ENCODE assay signal across 1 cellular context in the genomic region with DNA sequence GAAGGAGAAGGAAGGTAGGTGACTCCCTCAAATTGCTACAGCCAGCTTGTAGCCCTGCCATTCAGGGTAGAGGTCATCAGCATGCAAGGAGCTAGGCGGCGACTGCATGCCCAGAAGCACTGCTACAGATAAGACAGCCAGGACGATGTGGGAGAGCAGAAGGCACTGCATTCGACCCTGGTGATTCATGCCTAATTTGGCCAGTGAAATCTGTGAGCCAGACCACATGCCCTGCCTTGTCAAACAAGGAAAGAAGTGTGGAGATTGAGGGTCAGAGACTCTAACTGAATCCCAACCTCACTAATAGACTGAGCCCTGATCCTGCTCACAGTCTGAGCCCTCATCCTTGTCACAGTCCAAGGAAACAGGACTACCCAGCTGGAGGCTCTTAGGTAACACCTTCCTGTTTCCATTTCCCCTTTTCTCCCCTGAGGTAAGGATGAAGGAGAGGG.
TF ChIP-seq lines count a peak whose summit lies in the region.

No MANE protein-coding gene starts in this region.

TF ChIP-seq in K562, 482 proteins besides CTCF, POLR2A, EP300 and RAD21 (continued from another document):
- TF ChIP-seq, protein P1, sequence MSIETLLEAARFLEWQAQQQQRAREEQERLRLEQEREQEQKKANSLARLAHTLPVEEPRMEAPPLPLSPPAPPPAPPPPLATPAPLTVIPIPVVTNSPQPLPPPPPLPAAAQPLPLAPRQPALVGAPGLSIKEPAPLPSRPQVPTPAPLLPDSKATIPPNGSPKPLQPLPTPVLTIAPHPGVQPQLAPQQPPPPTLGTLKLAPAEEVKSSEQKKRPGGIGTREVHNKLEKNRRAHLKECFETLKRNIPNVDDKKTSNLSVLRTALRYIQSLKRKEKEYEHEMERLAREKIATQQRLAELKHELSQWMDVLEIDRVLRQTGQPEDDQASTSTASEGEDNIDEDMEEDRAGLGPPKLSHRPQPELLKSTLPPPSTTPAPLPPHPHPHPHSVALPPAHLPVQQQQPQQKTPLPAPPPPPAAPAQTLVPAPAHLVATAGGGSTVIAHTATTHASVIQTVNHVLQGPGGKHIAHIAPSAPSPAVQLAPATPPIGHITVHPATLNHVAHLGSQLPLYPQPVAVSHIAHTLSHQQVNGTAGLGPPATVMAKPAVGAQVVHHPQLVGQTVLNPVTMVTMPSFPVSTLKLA (conservative IDR thresholded peaks at IDR 0.05) = 0 out of 4 replicates have a peak, but pooled peaks of 1 of the 2 experiments have one; percentile 18
- TF ChIP-seq, protein P2, sequence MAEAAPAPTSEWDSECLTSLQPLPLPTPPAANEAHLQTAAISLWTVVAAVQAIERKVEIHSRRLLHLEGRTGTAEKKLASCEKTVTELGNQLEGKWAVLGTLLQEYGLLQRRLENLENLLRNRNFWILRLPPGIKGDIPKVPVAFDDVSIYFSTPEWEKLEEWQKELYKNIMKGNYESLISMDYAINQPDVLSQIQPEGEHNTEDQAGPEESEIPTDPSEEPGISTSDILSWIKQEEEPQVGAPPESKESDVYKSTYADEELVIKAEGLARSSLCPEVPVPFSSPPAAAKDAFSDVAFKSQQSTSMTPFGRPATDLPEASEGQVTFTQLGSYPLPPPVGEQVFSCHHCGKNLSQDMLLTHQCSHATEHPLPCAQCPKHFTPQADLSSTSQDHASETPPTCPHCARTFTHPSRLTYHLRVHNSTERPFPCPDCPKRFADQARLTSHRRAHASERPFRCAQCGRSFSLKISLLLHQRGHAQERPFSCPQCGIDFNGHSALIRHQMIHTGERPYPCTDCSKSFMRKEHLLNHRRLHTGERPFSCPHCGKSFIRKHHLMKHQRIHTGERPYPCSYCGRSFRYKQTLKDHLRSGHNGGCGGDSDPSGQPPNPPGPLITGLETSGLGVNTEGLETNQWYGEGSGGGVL (CRISPR knock-in tag; IDR thresholded peaks at IDR 0.05) = no peak
